ENCODE assay signal across 11 cellular contexts in the genomic region with DNA sequence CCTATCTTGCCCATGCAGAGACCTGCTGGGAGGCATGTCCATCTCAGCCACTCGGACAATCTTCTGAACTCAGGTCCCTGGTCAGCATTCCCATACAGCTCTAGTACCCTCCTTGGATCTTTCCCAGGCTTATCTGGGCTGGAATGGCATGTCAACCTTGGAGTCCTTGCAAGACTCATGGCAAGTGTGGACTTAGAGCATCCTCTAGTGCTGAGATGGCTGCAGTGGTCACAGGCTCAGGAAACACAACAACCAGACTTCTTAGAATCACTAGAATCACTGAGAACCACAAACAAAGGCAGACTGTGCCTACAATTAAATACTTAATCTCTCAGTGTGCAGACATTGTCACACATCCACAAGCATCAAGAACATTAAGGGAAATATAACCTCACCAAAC.
DNase-seq lines count a peak whose midpoint lies in the region; ATAC-seq, FAIRE-seq and TF ChIP-seq lines count a peak whose summit lies in the region.
"Had no signal": no experiment of that assay in that cellular context is flagged by ENCODE, and none has a peak within 500 bp of the region (broad histone marks: within the 10 kb centered on the region; RNA-seq: fewer than 3 reads in every experiment).

No MANE protein-coding gene starts in this region.

- H3K9ac ChIP-seq in kidney (ENCODE audit: low read length in 2 of 2) = no peak overlapping the region

- H3K9me3 ChIP-seq in adrenal gland (replicated peaks in 1 of 3) (no peaks in the 10 kb centered on the region), kidney (ENCODE audit: control insufficient read depth in 1 of 2, low read length in 2 of 2) (peaks cover 0 to 3% of the 10 kb centered on the region in 2 donors)

- H3K36me3 ChIP-seq in H7 (replicated peaks; ENCODE audit: control insufficient read depth, insufficient read depth, low read length) (no peaks in the 10 kb centered on the region), adrenal gland (replicated peaks in 1 of 2) (no peaks in the 10 kb centered on the region), kidney (ENCODE audit: control insufficient read depth in 1 of 2, insufficient read depth in 2 of 2, low read length in 2 of 2) (no peaks in the 10 kb centered on the region)

- H3K4me3 ChIP-seq in H7 (ENCODE audit: insufficient read depth, low read depth, low read length) (no peak overlapping the region), adrenal gland (no peak overlapping the region), kidney (ENCODE audit: low read length in 2 of 2) (no peak overlapping the region)

- TF ChIP-seq POLR2A in adrenal gland (IDR thresholded peaks at IDR 0.05) = no peak

- DNase-seq in H7 (peak; percentile 24), adrenal gland (peak in 3 of 7 donors; percentile 10 to 52 (median 22)), kidney (no peak), NOMO-1 (lab: John Stamatoyannopoulos, UW; ENCODE audit: unreplicated experiment in 2 of 2) (no peak)
- DNase-seq: GOT3; KG1; stimulated activated CD4-positive, alpha-beta T cell treated with anti-CD3 and anti-CD28 coated beads, Interleukin-15, amount 100 ng/mL, for 24 hours had no signal

- TF ChIP-seq CTCF in C4-2B (conservative IDR thresholded peaks at IDR 0.05) (peak; percentile 59), adrenal gland (IDR thresholded peaks at IDR 0.05) (peak; percentile 11 to 58 (median 44)), kidney (IDR thresholded peaks at IDR 0.05; ENCODE audit: borderline replicate concordance, extremely low read depth, insufficient read depth) (peak; percentile 9)

- 33 to 80% (median 80%) methylated on average over 1 of the region's 1 CpG; no CpG with 5 or more reads in 1 of the 4 donors for WGBS in adrenal gland, 4 donors

- intact Hi-C loops in adrenal gland (cut with DNase I) = no loop called here
- intact Hi-C loops in kidney (cut with DNase I) = no loop called here

- FAIRE-seq in kidney (lab: Jason Lieb, UNC) = no peak

- ATAC-seq in GM19035 (IDR thresholded peaks at IDR 0.05; ENCODE audit: unreplicated experiment) (no peak), HG03457 (IDR thresholded peaks at IDR 0.05; ENCODE audit: unreplicated experiment) (no peak), GM18907 (IDR thresholded peaks at IDR 0.05; ENCODE audit: unreplicated experiment) (no peak)

- H3K27ac ChIP-seq in C4-2B (no peak overlapping the region), adrenal gland (no peak overlapping the region), kidney (ENCODE audit: low read depth in 2 of 2, low read length in 2 of 2) (no peak overlapping the region)

- no peaks in the 10 kb centered on the region for H3K4me1 ChIP-seq in adrenal gland (replicated peaks in 1 of 2)
- no peaks in the 10 kb centered on the region for H3K4me1 ChIP-seq in kidney (ENCODE audit: control insufficient read depth in 1 of 2, insufficient read depth in 1 of 2, low read depth in 1 of 2, low read length in 2 of 2)

- no peaks in the 10 kb centered on the region for H3K27me3 ChIP-seq in H7 (ENCODE audit: control insufficient read depth, insufficient read depth, low read length)
- no peaks in the 10 kb centered on the region for H3K27me3 ChIP-seq in adrenal gland

Comparison
In these comparisons a context has a peak if more than half of its experiments do, and no peak if none do; other contexts are left out.
1. CTCF ChIP-seq: peak in every context shown above with its lines; median percentile 59 in C4-2B; 44 in adrenal gland; 9 in kidney.